ENCODE assay signal across 11 cellular contexts in genomic region chr14:73717998-73718741, GRCh38. TPM values are rescaled to one million over a fixed set of nuclear protein-coding genes. Genes with fewer than 3 reads are reported as not detected.
DNase-seq lines count a peak whose midpoint lies in the region; ATAC-seq and TF ChIP-seq lines count a peak whose summit lies in the region.
"Had no signal": no experiment of that assay in that cellular context is flagged by ENCODE, and none has a peak within 500 bp of the region (broad histone marks: within the 10 kb centered on the region; RNA-seq: fewer than 3 reads in every experiment).

No MANE protein-coding gene starts in this region.

- TF ChIP-seq CTCF in Caco-2 (IDR thresholded peaks at IDR 0.05; ENCODE audit: insufficient read depth in 1 of 2, low read depth in 1 of 2, low read length in 1 of 2, severe bottlenecking in 1 of 2, unreplicated experiment in 1 of 2) (no peak), WTC11 (IDR thresholded peaks at IDR 0.05) (no peak), osteocyte (IDR thresholded peaks at IDR 0.05) (no peak)

- H3K9me3 ChIP-seq in Caco-2, result no peaks in the 10 kb centered on the region
- H3K9me3 ChIP-seq: BLaER1 had no signal

- H3K4me1 Mint-ChIP-seq in Caco-2 (ENCODE audit: low read depth, unreplicated experiment) (peaks cover under 1% of the 10 kb centered on the region), WTC11 (peaks cover 52% of the 10 kb centered on the region), osteocyte (ENCODE audit: unreplicated experiment) (peaks cover 43% of the 10 kb centered on the region)

- POLR2A ChIA-PET in Caco-2 (lab: Charles Lee) (no interaction called here), WTC11 (lab: Charles Lee) (interaction anchor here (0.9 to 1.4 kb wide), 6 partner anchors 17 to 168 kb away, joined by 3 to 5 read pairs (median 4); partner anchors contain the start of genes PTGR2 and ZNF410)

- peaks cover 77% of the 10 kb centered on the region for H3K36me3 Mint-ChIP-seq in Caco-2 (ENCODE audit: insufficient read depth, unreplicated experiment)
- peaks cover 4% of the 10 kb centered on the region for H3K36me3 Mint-ChIP-seq in WTC11
- H3K36me3 Mint-ChIP-seq in osteocyte (ENCODE audit: unreplicated experiment), result peaks cover 46% of the 10 kb centered on the region

- H3K4me3 Mint-ChIP-seq in Caco-2 (ENCODE audit: unreplicated experiment) (no peak overlapping the region), WTC11 (peak overlapping the region; percentile 86), osteocyte (ENCODE audit: unreplicated experiment) (no peak overlapping the region)

- H3K27me3 Mint-ChIP-seq in Caco-2 (ENCODE audit: insufficient read depth, unreplicated experiment), result no peaks in the 10 kb centered on the region
- H3K27me3 Mint-ChIP-seq in WTC11 (ENCODE audit: low read depth), result peaks cover 7% of the 10 kb centered on the region
- no peaks in the 10 kb centered on the region for H3K27me3 Mint-ChIP-seq in osteocyte (ENCODE audit: unreplicated experiment)

- no peaks in the 10 kb centered on the region for H3K9me3 Mint-ChIP-seq in Caco-2 (ENCODE audit: unreplicated experiment)
- no peaks in the 10 kb centered on the region for H3K9me3 Mint-ChIP-seq in WTC11
- no peaks in the 10 kb centered on the region for H3K9me3 Mint-ChIP-seq in osteocyte (ENCODE audit: unreplicated experiment)

- intact Hi-C loops in Caco-2 (cut with micrococcal nuclease; ENCODE audit: unreplicated experiment), result no loop called here
- intact Hi-C loops in left ventricle myocardium superior (cut with micrococcal nuclease), result no loop called here

- H3K27ac Mint-ChIP-seq in Caco-2 (ENCODE audit: unreplicated experiment), result peak overlapping the region; percentile 61
- peak overlapping the region; percentile 91 for H3K27ac Mint-ChIP-seq in WTC11
- H3K27ac Mint-ChIP-seq in osteocyte (ENCODE audit: unreplicated experiment), result peak overlapping the region; percentile 79

- ATAC-seq in WTC11, result peak; percentile 2; the same call in 1 of the 2 replicates
- ATAC-seq in left ventricle myocardium superior, result peak; percentile 9

- in situ Hi-C loops in ACHN (cut with HindIII; ENCODE audit: low pct_ligation_motif_present, low pct_unique_long_range_greater_than_20kb, low sequenced_read_pairs), result no loop called here

- no peaks in the 10 kb centered on the region for H3K4me1 ChIP-seq in Caco-2

- CTCF ChIA-PET in Caco-2 (lab: Charles Lee) (interaction anchor here (1.6 kb wide), 1 partner anchor 40 kb away, joined by 4 read pairs; no protein-coding TSS in a partner anchor), WTC11 (lab: Charles Lee) (interaction anchor here (0.7 to 4.8 kb wide), 8 partner anchors 8 to 85 kb away, joined by 3 to 22 read pairs (median 4); a partner anchor contains a TSS)

- BruUV-seq in Caco-2 (replicated peaks; lab: Mats Ljungman, UMichigan), result no TSS peak

- H3K36me3 ChIP-seq in Caco-2 (ENCODE audit: control insufficient read depth, insufficient read depth, low read length), result peaks cover 7% of the 10 kb centered on the region

- H3K27me3 ChIP-seq in Caco-2 (replicated peaks; ENCODE audit: control insufficient read depth, insufficient read depth, low read length), result no peaks in the 10 kb centered on the region

- no peak overlapping the region for H3K4me3 ChIP-seq in Caco-2 (ENCODE audit: low read depth, low read length)
- H3K4me3 ChIP-seq: BLaER1 had no signal

- DNase-seq in Caco-2 (no peak), WTC11 (ENCODE audit: low spot score) (peak; percentile 57), left ventricle myocardium superior (no peak), osteocyte (ENCODE audit: extremely low spot score, unreplicated experiment) (no peak), ACHN (no peak), DMS 273 treated with DMSO at 0.1 percent for 48 hours (lab: John Stamatoyannopoulos, UW) (no peak), SHP77 (lab: John Stamatoyannopoulos, UW) (no peak), H4 (ENCODE audit: low spot score) (no peak)
- DNase-seq: activated CD8-positive, alpha-beta memory T cell treated with anti-CD3 and anti-CD28 coated beads, Interleukin-2, amount 50 U/mL, for 4 hours; stimulated activated CD4-positive, alpha-beta T cell treated with anti-CD3 and anti-CD28 coated beads, Interleukin-2, amount 100 ng/mL, for 48 hours had no signal

TF ChIP-seq in WTC11, 78 proteins besides CTCF, POLR2A, EP300 and RAD21:
- TF ChIP-seq EMX1 (CRISPR knock-in tag; IDR thresholded peaks at IDR 0.05), result no peak
- TF ChIP-seq TCF7 (CRISPR knock-in tag; IDR thresholded peaks at IDR 0.05; ENCODE audit: low read depth), result no peak
- no peak for TF ChIP-seq MXD4 (CRISPR knock-in tag; IDR thresholded peaks at IDR 0.05; ENCODE audit: borderline replicate concordance)
- no peak for TF ChIP-seq CBFB (CRISPR knock-in tag; IDR thresholded peaks at IDR 0.05; ENCODE audit: low read depth)
- no peak for TF ChIP-seq MLX (CRISPR knock-in tag; IDR thresholded peaks at IDR 0.05)
- 0 out of 2 replicates have a peak, but pooled peaks have one; percentile 33 for TF ChIP-seq ZBTB21 (CRISPR knock-in tag; IDR thresholded peaks at IDR 0.05; ENCODE audit: borderline replicate concordance)
- no peak for TF ChIP-seq SMAD3 (CRISPR knock-in tag; IDR thresholded peaks at IDR 0.05; ENCODE audit: borderline replicate concordance)
- no peak for TF ChIP-seq CDX4 (CRISPR knock-in tag; IDR thresholded peaks at IDR 0.05; ENCODE audit: borderline replicate concordance)
- TF ChIP-seq ATF3 (CRISPR knock-in tag; conservative IDR thresholded peaks at IDR 0.05), result no peak
- 0 out of 2 replicates have a peak, but pooled peaks have one; percentile 28 for TF ChIP-seq FOXP1 (CRISPR knock-in tag; IDR thresholded peaks at IDR 0.05; ENCODE audit: borderline replicate concordance)

RNA-seq across cellular contexts. Expression of gene PNMA1, which starts 4.0 kb away (rescaled TPM):
- total RNA-seq in Caco-2 (2022) (33.2 and 38.8 TPM in 2 replicates), WTC11 (2021) (46.0 to 50.2 TPM (median 49.6 TPM) in 3 replicates), left ventricle myocardium superior (13.9 TPM), osteocyte (81.4 and 81.8 TPM in 2 replicates)
- total RNA-seq in H4 (2014; rRNA removed; shearing (Covaris generic)), result 12.9 and 14.0 TPM in 2 replicates
